Comparison of ENCODE assay signal across 21 cellular contexts in genomic region chr19:16359074-16359473, GRCh38. TPM values are rescaled to one million over a fixed set of nuclear protein-coding genes. Genes with fewer than 3 reads are reported as not detected.
DNase-seq lines count a peak whose midpoint lies in the region; FAIRE-seq and TF ChIP-seq lines count a peak whose summit lies in the region.
"Had no signal": no experiment of that assay in that cellular context is flagged by ENCODE, and none has a peak within 500 bp of the region (broad histone marks: within the 10 kb centered on the region; RNA-seq: fewer than 3 reads in every experiment).

No MANE protein-coding gene starts in this region.

- H3K4ac ChIP-seq in neuronal stem cell (ENCODE audit: low read length), result no peak overlapping the region

- H3K36me3 Mint-ChIP-seq in T-helper 1 cell treated with Interleukin-12 subunit alpha and Interleukin-12 subunit beta and Interleukin-4 antibody, amounts not matched to agents 30 μg/mL and 1 μg/mL, for 36 hours (ENCODE audit: low read depth), result peaks cover 29% of the 10 kb centered on the region
- peaks cover 9% of the 10 kb centered on the region for H3K36me3 Mint-ChIP-seq in progenitor cell of endocrine pancreas (ENCODE audit: insufficient read depth)

- CTCF ChIA-PET in endothelial cell of umbilical vein (lab: Charles Lee), result interaction anchor here (1.0 to 1.3 kb wide), 3 partner anchors 18 to 28 kb away, joined by 3 to 7 read pairs (median 3); no protein-coding TSS in a partner anchor

- H3K27me3 ChIP-seq in endothelial cell of umbilical vein (ENCODE audit: control insufficient read depth in 2 of 2, insufficient read depth in 2 of 2, low read length in 2 of 2), result no peaks in the 10 kb centered on the region
- no peaks in the 10 kb centered on the region for H3K27me3 ChIP-seq in neuronal stem cell (ENCODE audit: control insufficient read depth in 3 of 3, insufficient read depth in 3 of 3, low read depth in 1 of 3, low read length in 3 of 3)
- no peaks in the 10 kb centered on the region for H3K27me3 ChIP-seq in esophagus muscularis mucosa
- H3K27me3 ChIP-seq: pancreas, tibial nerve had no signal

- no peak overlapping the region for H3K4me3 ChIP-seq in endothelial cell of umbilical vein (replicated peaks in 1 of 3; ENCODE audit: insufficient read depth in 1 of 3, low read depth in 1 of 3, low read length in 3 of 3)
- no peak overlapping the region for H3K4me3 ChIP-seq in neuronal stem cell (ENCODE audit: low read length in 2 of 2)
- H3K4me3 ChIP-seq in esophagus muscularis mucosa, result no peak overlapping the region
- H3K4me3 ChIP-seq: K562, mucosa of descending colon, pancreas, SK-N-MC, tibial nerve had no signal

- peaks cover 68% of the 10 kb centered on the region for H3K4me1 Mint-ChIP-seq in T-helper 1 cell treated with Interleukin-12 subunit alpha and Interleukin-12 subunit beta and Interleukin-4 antibody, amounts not matched to agents 30 μg/mL and 1 μg/mL, for 36 hours (ENCODE audit: low read depth)
- H3K4me1 Mint-ChIP-seq in progenitor cell of endocrine pancreas (ENCODE audit: low read depth), result no peaks in the 10 kb centered on the region

- BruUV-seq in endothelial cell of umbilical vein (replicated peaks; lab: Mats Ljungman, UMichigan), result no TSS peak

- TF ChIP-seq EP300 in esophagus muscularis mucosa (IDR thresholded peaks at IDR 0.05), result no peak

- WGBS in neuronal stem cell (ENCODE audit: extremely low coverage in 2 of 2, insufficient read length in 2 of 2, insufficient replicate concordance in 1 of 2), 2 donors, result no CpG with 5 or more reads among the region's 10 CpGs
- 79% methylated on average over 7 of the region's 10 CpGs for WGBS in esophagus muscularis mucosa

- H3K36me3 ChIP-seq in endothelial cell of umbilical vein (ENCODE audit: control insufficient read depth in 2 of 2, extremely low read depth in 1 of 2, insufficient read depth in 2 of 2, low read length in 2 of 2) (no peaks in the 10 kb centered on the region), neuronal stem cell (replicated peaks in 1 of 2; ENCODE audit: control insufficient read depth in 2 of 2, insufficient read depth in 2 of 2, low read length in 2 of 2) (peaks cover 6 to 53% of the 10 kb centered on the region in 2 donors), esophagus muscularis mucosa (peaks cover 0 to 36% (median 16%) of the 10 kb centered on the region in 4 donors)
- H3K36me3 ChIP-seq: pancreas had no signal

- H3K79me2 ChIP-seq in endothelial cell of umbilical vein (ENCODE audit: control insufficient read depth, insufficient read depth, low read length), result no peaks in the 10 kb centered on the region

- intact Hi-C loops in endothelial cell of umbilical vein (cut with micrococcal nuclease) (no loop called here), esophagus muscularis mucosa (cut with DNase I) (no loop called here)

- H4K20me1 ChIP-seq in endothelial cell of umbilical vein (replicated peaks; ENCODE audit: control insufficient read depth, extremely low read depth, insufficient read depth, low read length), result no peaks in the 10 kb centered on the region

- H3K9me3 ChIP-seq in endothelial cell of umbilical vein (replicated peaks; ENCODE audit: control insufficient read depth, insufficient read depth, low read length), result no peaks in the 10 kb centered on the region
- H3K9me3 ChIP-seq in neuronal stem cell (replicated peaks in 1 of 2; ENCODE audit: control insufficient read depth in 2 of 2, insufficient read depth in 1 of 2, low read depth in 1 of 2, low read length in 2 of 2), result no peaks in the 10 kb centered on the region
- no peaks in the 10 kb centered on the region for H3K9me3 ChIP-seq in esophagus muscularis mucosa
- H3K9me3 ChIP-seq: mucosa of descending colon, pancreas, tibial nerve had no signal

- peaks cover 5% of the 10 kb centered on the region for H3K79me1 ChIP-seq in neuronal stem cell (ENCODE audit: low read depth, low read length)

- H2BK5ac ChIP-seq in neuronal stem cell (ENCODE audit: low read length), result no peak overlapping the region

- no peak overlapping the region for H3K14ac ChIP-seq in neuronal stem cell (ENCODE audit: low read length)

- peak; percentile 45 for FAIRE-seq in GM12891 (lab: Jason Lieb, UNC)
- no peak for FAIRE-seq in endothelial cell of umbilical vein (lab: Jason Lieb, UNC)
- FAIRE-seq: H54, K562, pancreas had no signal

- POLR2A ChIA-PET in endothelial cell of umbilical vein (lab: Charles Lee), result interaction anchor here (1.1 kb wide), 1 partner anchor 30 kb away, joined by 4 read pairs; no protein-coding TSS in a partner anchor

- no peak for DNase-seq in T-helper 1 cell
- no peak for DNase-seq in GM12891 (ENCODE audit: insufficient read length, low spot score)
- DNase-seq in endothelial cell of umbilical vein (ENCODE audit: low read depth, low spot score), result peak; percentile 70
- DNase-seq in progenitor cell of endocrine pancreas (ENCODE audit: low spot score, unreplicated experiment), result no peak
- DNase-seq in neuronal stem cell (ENCODE audit: low spot score), result no peak
- no peak for DNase-seq in COLO668 (lab: John Stamatoyannopoulos, UW; ENCODE audit: unreplicated experiment)
- no peak for DNase-seq in esophagus muscularis mucosa (ENCODE audit: extremely low spot score)
- DNase-seq: 8988T; activated T-cell treated with anti-CD3 and anti-CD28 coated beads, Interleukin-2, amount 50 U/mL, for 72 hours; amniotic stem cell; effector memory CD4-positive, alpha-beta T cell; NCI-H2081; NCI-H524 treated with DMSO at 0.1 percent for 48 hours; OCI-M1; pancreas had no signal

- H3K27me3 Mint-ChIP-seq in T-helper 1 cell treated with Interleukin-12 subunit alpha and Interleukin-12 subunit beta and Interleukin-4 antibody, amounts not matched to agents 30 μg/mL and 1 μg/mL, for 36 hours (ENCODE audit: low read depth), result no peaks in the 10 kb centered on the region
- H3K27me3 Mint-ChIP-seq in progenitor cell of endocrine pancreas, result no peaks in the 10 kb centered on the region

- H3K27ac ChIP-seq in endothelial cell of umbilical vein (ENCODE audit: insufficient read depth, low read depth, low read length) (no peak overlapping the region), neuronal stem cell (replicated peaks; ENCODE audit: low read length) (no peak overlapping the region), esophagus muscularis mucosa (replicated peaks in 1 of 4) (no peak overlapping the region)
- H3K27ac ChIP-seq: pancreas, SK-N-MC had no signal

- no peak for TF ChIP-seq CTCF in endothelial cell of umbilical vein (IDR thresholded peaks at IDR 0.05; ENCODE audit: extremely low read depth in 1 of 2, insufficient read depth in 1 of 2, low read depth in 1 of 2, low read length in 2 of 2)
- no peak for TF ChIP-seq CTCF in progenitor cell of endocrine pancreas (IDR thresholded peaks at IDR 0.05; ENCODE audit: unreplicated experiment)
- TF ChIP-seq CTCF in esophagus muscularis mucosa (IDR thresholded peaks at IDR 0.05), result no peak

- H3K4me1 ChIP-seq in endothelial cell of umbilical vein (ENCODE audit: control insufficient read depth, extremely low read depth, insufficient read depth, low read length) (peaks cover 3% of the 10 kb centered on the region), neuronal stem cell (ENCODE audit: control insufficient read depth in 2 of 2, insufficient read depth in 1 of 2, low read depth in 1 of 2, low read length in 2 of 2) (peaks cover 0 to 4% of the 10 kb centered on the region in 2 donors), esophagus muscularis mucosa (peaks cover 10 to 29% (median 23%) of the 10 kb centered on the region in 4 donors)

- TF ChIP-seq POLR2A in GM12891 (IDR thresholded peaks at IDR 0.05; ENCODE audit: low read depth, low read length), result no peak
- TF ChIP-seq POLR2A in endothelial cell of umbilical vein (IDR thresholded peaks at IDR 0.05; ENCODE audit: low read depth, low read length), result no peak
- TF ChIP-seq POLR2A in esophagus muscularis mucosa (IDR thresholded peaks at IDR 0.05; ENCODE audit: low read depth), result no peak

- no peak overlapping the region for H3K23ac ChIP-seq in neuronal stem cell (ENCODE audit: low read depth, low read length, poor library complexity)

- H3K4me2 ChIP-seq in endothelial cell of umbilical vein (ENCODE audit: insufficient read depth, low read length) (no peak overlapping the region), neuronal stem cell (ENCODE audit: insufficient read depth, low read length, poor library complexity, severe bottlenecking) (no peak overlapping the region)

- no peaks in the 10 kb centered on the region for H3K9me3 Mint-ChIP-seq in T-helper 1 cell treated with Interleukin-12 subunit alpha and Interleukin-12 subunit beta and Interleukin-4 antibody, amounts not matched to agents 30 μg/mL and 1 μg/mL, for 36 hours
- no peaks in the 10 kb centered on the region for H3K9me3 Mint-ChIP-seq in progenitor cell of endocrine pancreas (ENCODE audit: low read depth)
- H3K9me3 Mint-ChIP-seq: activated T-cell treated with anti-CD3 and anti-CD28 coated beads, Interleukin-2, amount 50 U/mL, for 72 hours had no signal

- H3K4me3 Mint-ChIP-seq in T-helper 1 cell treated with Interleukin-12 subunit alpha and Interleukin-12 subunit beta and Interleukin-4 antibody, amounts not matched to agents 30 μg/mL and 1 μg/mL, for 36 hours, result no peak overlapping the region
- H3K4me3 Mint-ChIP-seq in progenitor cell of endocrine pancreas (ENCODE audit: low read depth), result no peak overlapping the region

- H3K9ac ChIP-seq in endothelial cell of umbilical vein (replicated peaks; ENCODE audit: extremely low read depth, insufficient read depth, low read length) (no peak overlapping the region), neuronal stem cell (ENCODE audit: low read depth, low read length, poor library complexity) (no peak overlapping the region)

- no peak overlapping the region for H2AK5ac ChIP-seq in neuronal stem cell (ENCODE audit: low read depth, low read length)

- no peak overlapping the region for H4K8ac ChIP-seq in neuronal stem cell (ENCODE audit: low read depth, low read length)

- no peak overlapping the region for H2BK120ac ChIP-seq in neuronal stem cell (ENCODE audit: low read depth, low read length)

- no peak overlapping the region for H2BK12ac ChIP-seq in neuronal stem cell (ENCODE audit: low read length)

- no peaks in the 10 kb centered on the region for H3K9me1 ChIP-seq in endothelial cell of umbilical vein (replicated peaks; ENCODE audit: control insufficient read depth, extremely low read depth, insufficient read depth, low read length)

- H3K27ac Mint-ChIP-seq in T-helper 1 cell treated with Interleukin-12 subunit alpha and Interleukin-12 subunit beta and Interleukin-4 antibody, amounts not matched to agents 30 μg/mL and 1 μg/mL, for 36 hours, result peak overlapping the region; percentile 84
- peak overlapping the region; percentile 17 for H3K27ac Mint-ChIP-seq in progenitor cell of endocrine pancreas
- H3K27ac Mint-ChIP-seq: activated T-cell treated with anti-CD3 and anti-CD28 coated beads, Interleukin-2, amount 50 U/mL, for 72 hours had no signal

- H3K18ac ChIP-seq in neuronal stem cell (ENCODE audit: low read length), result no peak overlapping the region

- no peak overlapping the region for H2BK15ac ChIP-seq in neuronal stem cell (ENCODE audit: low read length)

- H2AFZ ChIP-seq in endothelial cell of umbilical vein (ENCODE audit: low read depth, low read length) (no peak overlapping the region), neuronal stem cell (ENCODE audit: low read length) (no peak overlapping the region)

- dilution Hi-C loops in endothelial cell of umbilical vein (cut with MboI; ENCODE audit: extremely low pct_ligation_motif_present, low sequenced_read_pairs), result loop anchor here (25.0 kb wide), 1 partner anchor 147 kb away; no protein-coding TSS in a partner anchor

- H4K91ac ChIP-seq in neuronal stem cell (ENCODE audit: low read depth, low read length, poor library complexity), result no peak overlapping the region

RNA-seq across cellular contexts. Expression of gene KLF2, which starts 34.4 kb away (rescaled TPM):
- polyA plus RNA-seq in GM12891 (2012; ENCODE audit: low read depth, missing spikeins), result 4.0 TPM
- total RNA-seq in endothelial cell of umbilical vein, result 23.4 and 37.7 TPM in 2 replicates
- 30.3 and 30.6 TPM in 2 replicates for polyA plus RNA-seq in endothelial cell of umbilical vein
- polyA plus RNA-seq in endothelial cell of umbilical vein (2011; cell fraction: cytosol; rRNA removed), result 14.0 and 24.3 TPM in 2 replicates
- polyA plus RNA-seq in endothelial cell of umbilical vein (2011; cell fraction: nucleus; rRNA removed), result 54.3 and 60.2 TPM in 2 replicates
- 30.3 and 45.3 TPM in 2 replicates for polyA plus RNA-seq in endothelial cell of umbilical vein (2012)
- polyA minus RNA-seq in endothelial cell of umbilical vein, result 2.1 and 3.0 TPM in 2 replicates
- polyA minus RNA-seq in endothelial cell of umbilical vein (2011; cell fraction: cytosol; rRNA and poly(A)+ RNA removed), result 2.5 TPM
- polyA minus RNA-seq in endothelial cell of umbilical vein (2011; cell fraction: nucleus; rRNA and poly(A)+ RNA removed), result 15.2 and 55.6 TPM in 2 replicates
- 2.7 TPM in 2 replicates for total RNA-seq in progenitor cell of endocrine pancreas
- 0.13 TPM for polyA plus RNA-seq in neuronal stem cell (2013, experiment 1 of 2)
- polyA plus RNA-seq in neuronal stem cell (2013, experiment 2 of 2), result 0.12 TPM
- 10 to 100 TPM; 64.9 to 74.1 (median 68.5) TPM for total RNA-seq in esophagus muscularis mucosa
- polyA plus RNA-seq: K562 had no signal
